Comparison of ENCODE assay signal across 17 cellular contexts in the genomic region with DNA sequence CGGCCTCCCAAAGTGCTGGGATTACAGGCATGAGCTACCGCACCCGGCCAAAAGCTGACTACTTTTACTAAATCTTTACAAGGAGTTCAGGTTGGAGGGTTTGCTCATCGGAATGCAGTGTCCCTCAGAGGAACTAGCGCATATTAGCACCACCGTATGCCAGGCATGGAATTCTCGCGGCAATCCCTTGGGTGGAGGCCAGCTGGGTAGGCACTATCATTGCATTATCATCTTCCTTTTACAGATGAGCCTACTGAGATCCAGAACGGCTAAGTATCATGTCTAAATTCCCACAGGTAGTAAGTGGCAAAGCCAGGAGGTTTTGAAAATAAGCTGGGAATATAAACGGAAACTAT. TPM values are rescaled to one million over a fixed set of nuclear protein-coding genes. Genes with fewer than 3 reads are reported as not detected.
"Had no signal": no experiment of that assay in that cellular context is flagged by ENCODE, and none has a peak within 500 bp of the region (broad histone marks: within the 10 kb centered on the region; RNA-seq: fewer than 3 reads in every experiment).

No MANE protein-coding gene starts in this region.

- H3K27me3 ChIP-seq: colonic mucosa, thyroid gland, vagina had no signal

- DNase-seq: activated CD4-positive, alpha-beta T cell treated with anti-CD3 and anti-CD28 coated beads for 48 hours; activated CD8-positive, alpha-beta memory T cell treated with anti-CD3 and anti-CD28 coated beads for 24 hours; adrenal gland; colonic mucosa; foreskin melanocyte; kidney; posterior cingulate gyrus; right cardiac atrium; thyroid gland; WERI-Rb-1 had no signal

- H3K27ac Mint-ChIP-seq: activated naive CD4-positive, alpha-beta T cell treated with anti-CD3 and anti-CD28 coated beads, Interleukin-2, amount 10 ng/mL, durations not matched to agents 7 days and 5 days; activated T-helper 17 cell treated with anti-CD3 and anti-CD28 coated beads, Interleukin-2, amount 50 U/mL, for 72 hours; stimulated activated effector memory CD8-positive, alpha-beta T cell treated with anti-CD3 and anti-CD28 coated beads, Interleukin-12 subunit alpha, Interleukin-12 subunit beta, amount 100 ng/mL, for 72 hours had no signal

- H3K36me3 Mint-ChIP-seq: activated naive CD4-positive, alpha-beta T cell treated with anti-CD3 and anti-CD28 coated beads, Interleukin-2, amount 10 ng/mL, durations not matched to agents 7 days and 5 days; stimulated activated effector memory CD8-positive, alpha-beta T cell treated with anti-CD3 and anti-CD28 coated beads, Interleukin-12 subunit alpha, Interleukin-12 subunit beta, amount 100 ng/mL, for 72 hours had no signal

- H3K4me3 Mint-ChIP-seq: activated naive CD4-positive, alpha-beta T cell treated with anti-CD3 and anti-CD28 coated beads, Interleukin-2, amount 10 ng/mL, durations not matched to agents 7 days and 5 days; activated T-helper 17 cell treated with anti-CD3 and anti-CD28 coated beads, Interleukin-2, amount 50 U/mL, for 72 hours; stimulated activated effector memory CD8-positive, alpha-beta T cell treated with anti-CD3 and anti-CD28 coated beads, Interleukin-12 subunit alpha, Interleukin-12 subunit beta, amount 100 ng/mL, for 72 hours had no signal

- ATAC-seq: activated T-helper 17 cell treated with anti-CD3 and anti-CD28 coated beads, Interleukin-2, amount 50 U/mL, for 72 hours; right cardiac atrium; stimulated activated effector memory CD8-positive, alpha-beta T cell treated with anti-CD3 and anti-CD28 coated beads, Interleukin-12 subunit alpha, Interleukin-12 subunit beta, amount 100 ng/mL, for 72 hours had no signal

- H3K4me1 Mint-ChIP-seq: activated naive CD4-positive, alpha-beta T cell treated with anti-CD3 and anti-CD28 coated beads, Interleukin-2, amount 10 ng/mL, durations not matched to agents 7 days and 5 days; activated T-helper 17 cell treated with anti-CD3 and anti-CD28 coated beads, Interleukin-2, amount 50 U/mL, for 72 hours; stimulated activated effector memory CD8-positive, alpha-beta T cell treated with anti-CD3 and anti-CD28 coated beads, Interleukin-12 subunit alpha, Interleukin-12 subunit beta, amount 100 ng/mL, for 72 hours had no signal

- H3K27ac ChIP-seq: adrenal gland, colonic mucosa, thyroid gland, vagina, WERI-Rb-1 had no signal

- H3K9me3 ChIP-seq: adrenal gland, colonic mucosa, thyroid gland, vagina had no signal

- H3K36me3 ChIP-seq: adrenal gland, colonic mucosa, thyroid gland, vagina, WERI-Rb-1 had no signal

- H3K9me3 Mint-ChIP-seq: activated naive CD4-positive, alpha-beta T cell treated with anti-CD3 and anti-CD28 coated beads, Interleukin-2, amount 10 ng/mL, durations not matched to agents 7 days and 5 days; activated T-helper 17 cell treated with anti-CD3 and anti-CD28 coated beads, Interleukin-2, amount 50 U/mL, for 72 hours; stimulated activated effector memory CD8-positive, alpha-beta T cell treated with anti-CD3 and anti-CD28 coated beads, Interleukin-12 subunit alpha, Interleukin-12 subunit beta, amount 100 ng/mL, for 72 hours had no signal

- H3K4me3 ChIP-seq: adrenal gland, colonic mucosa, thyroid gland, vagina had no signal

- H3K4me1 ChIP-seq: adrenal gland, colonic mucosa, thyroid gland, vagina had no signal

- FAIRE-seq: endothelial cell of umbilical vein, kidney had no signal

RNA-seq across cellular contexts. Expression of gene CXorf66, which starts 6.1 kb away (rescaled TPM):
- total RNA-seq: activated T-helper 17 cell treated with anti-CD3 and anti-CD28 coated beads, Interleukin-2, amount 50 U/mL, for 72 hours; adrenal gland; cardiac septum; colonic mucosa; endothelial cell of umbilical vein; kidney; lower leg skin; right cardiac atrium; thyroid gland; vagina had no signal
- polyA plus RNA-seq: adrenal gland, endothelial cell of umbilical vein, right cardiac atrium had no signal
